ENCODE assay signal across 1 cellular context in the genomic region with DNA sequence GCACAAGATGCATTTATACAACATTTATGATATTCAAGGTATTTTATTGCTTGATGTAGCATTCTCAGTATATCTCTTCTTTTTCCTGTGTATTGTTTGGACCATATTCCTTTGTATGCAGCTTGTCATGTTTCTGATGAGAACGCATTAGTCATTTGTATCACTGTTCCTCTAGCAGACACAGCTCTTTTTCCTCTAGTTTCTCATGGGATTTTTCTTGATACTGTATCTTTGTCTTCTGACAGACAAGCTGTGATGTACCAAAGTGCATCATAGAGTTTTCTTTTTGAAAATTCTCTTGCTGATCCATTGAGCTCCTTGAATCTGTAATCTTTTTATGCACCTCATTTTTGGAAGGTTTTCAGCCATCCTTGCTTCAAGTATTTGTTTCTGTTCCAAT.
TF ChIP-seq lines count a peak whose summit lies in the region.

No MANE protein-coding gene starts in this region.

TF ChIP-seq in HepG2, 621 proteins besides CTCF, POLR2A, EP300 and RAD21 (continued from another document):
- TF ChIP-seq, protein P1, sequence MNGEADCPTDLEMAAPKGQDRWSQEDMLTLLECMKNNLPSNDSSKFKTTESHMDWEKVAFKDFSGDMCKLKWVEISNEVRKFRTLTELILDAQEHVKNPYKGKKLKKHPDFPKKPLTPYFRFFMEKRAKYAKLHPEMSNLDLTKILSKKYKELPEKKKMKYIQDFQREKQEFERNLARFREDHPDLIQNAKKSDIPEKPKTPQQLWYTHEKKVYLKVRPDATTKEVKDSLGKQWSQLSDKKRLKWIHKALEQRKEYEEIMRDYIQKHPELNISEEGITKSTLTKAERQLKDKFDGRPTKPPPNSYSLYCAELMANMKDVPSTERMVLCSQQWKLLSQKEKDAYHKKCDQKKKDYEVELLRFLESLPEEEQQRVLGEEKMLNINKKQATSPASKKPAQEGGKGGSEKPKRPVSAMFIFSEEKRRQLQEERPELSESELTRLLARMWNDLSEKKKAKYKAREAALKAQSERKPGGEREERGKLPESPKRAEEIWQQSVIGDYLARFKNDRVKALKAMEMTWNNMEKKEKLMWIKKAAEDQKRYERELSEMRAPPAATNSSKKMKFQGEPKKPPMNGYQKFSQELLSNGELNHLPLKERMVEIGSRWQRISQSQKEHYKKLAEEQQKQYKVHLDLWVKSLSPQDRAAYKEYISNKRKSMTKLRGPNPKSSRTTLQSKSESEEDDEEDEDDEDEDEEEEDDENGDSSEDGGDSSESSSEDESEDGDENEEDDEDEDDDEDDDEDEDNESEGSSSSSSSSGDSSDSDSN (CRISPR knock-in tag; IDR thresholded peaks at IDR 0.05), result no peak
- no peak for TF ChIP-seq ZSCAN9 (CRISPR knock-in tag; IDR thresholded peaks at IDR 0.05; ENCODE audit: borderline replicate concordance)
- TF ChIP-seq, protein P2, sequence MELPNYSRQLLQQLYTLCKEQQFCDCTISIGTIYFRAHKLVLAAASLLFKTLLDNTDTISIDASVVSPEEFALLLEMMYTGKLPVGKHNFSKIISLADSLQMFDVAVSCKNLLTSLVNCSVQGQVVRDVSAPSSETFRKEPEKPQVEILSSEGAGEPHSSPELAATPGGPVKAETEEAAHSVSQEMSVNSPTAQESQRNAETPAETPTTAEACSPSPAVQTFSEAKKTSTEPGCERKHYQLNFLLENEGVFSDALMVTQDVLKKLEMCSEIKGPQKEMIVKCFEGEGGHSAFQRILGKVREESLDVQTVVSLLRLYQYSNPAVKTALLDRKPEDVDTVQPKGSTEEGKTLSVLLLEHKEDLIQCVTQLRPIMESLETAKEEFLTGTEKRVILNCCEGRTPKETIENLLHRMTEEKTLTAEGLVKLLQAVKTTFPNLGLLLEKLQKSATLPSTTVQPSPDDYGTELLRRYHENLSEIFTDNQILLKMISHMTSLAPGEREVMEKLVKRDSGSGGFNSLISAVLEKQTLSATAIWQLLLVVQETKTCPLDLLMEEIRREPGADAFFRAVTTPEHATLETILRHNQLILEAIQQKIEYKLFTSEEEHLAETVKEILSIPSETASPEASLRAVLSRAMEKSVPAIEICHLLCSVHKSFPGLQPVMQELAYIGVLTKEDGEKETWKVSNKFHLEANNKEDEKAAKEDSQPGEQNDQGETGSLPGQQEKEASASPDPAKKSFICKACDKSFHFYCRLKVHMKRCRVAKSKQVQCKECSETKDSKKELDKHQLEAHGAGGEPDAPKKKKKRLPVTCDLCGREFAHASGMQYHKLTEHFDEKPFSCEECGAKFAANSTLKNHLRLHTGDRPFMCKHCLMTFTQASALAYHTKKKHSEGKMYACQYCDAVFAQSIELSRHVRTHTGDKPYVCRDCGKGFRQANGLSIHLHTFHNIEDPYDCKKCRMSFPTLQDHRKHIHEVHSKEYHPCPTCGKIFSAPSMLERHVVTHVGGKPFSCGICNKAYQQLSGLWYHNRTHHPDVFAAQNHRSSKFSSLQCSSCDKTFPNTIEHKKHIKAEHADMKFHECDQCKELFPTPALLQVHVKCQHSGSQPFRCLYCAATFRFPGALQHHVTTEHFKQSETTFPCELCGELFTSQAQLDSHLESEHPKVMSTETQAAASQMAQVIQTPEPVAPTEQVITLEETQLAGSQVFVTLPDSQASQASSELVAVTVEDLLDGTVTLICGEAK (IDR thresholded peaks at IDR 0.05), result no peak
- TF ChIP-seq, protein P2 (CRISPR knock-in tag; IDR thresholded peaks at IDR 0.05), result no peak
- TF ChIP-seq SOX13 (IDR thresholded peaks at IDR 0.05), result no peak
- no peak for TF ChIP-seq SOX13 (CRISPR knock-in tag; conservative IDR thresholded peaks at IDR 0.05 in 1 of 2, IDR thresholded peaks at IDR 0.05 in 1 of 2)
- TF ChIP-seq, protein P3, sequence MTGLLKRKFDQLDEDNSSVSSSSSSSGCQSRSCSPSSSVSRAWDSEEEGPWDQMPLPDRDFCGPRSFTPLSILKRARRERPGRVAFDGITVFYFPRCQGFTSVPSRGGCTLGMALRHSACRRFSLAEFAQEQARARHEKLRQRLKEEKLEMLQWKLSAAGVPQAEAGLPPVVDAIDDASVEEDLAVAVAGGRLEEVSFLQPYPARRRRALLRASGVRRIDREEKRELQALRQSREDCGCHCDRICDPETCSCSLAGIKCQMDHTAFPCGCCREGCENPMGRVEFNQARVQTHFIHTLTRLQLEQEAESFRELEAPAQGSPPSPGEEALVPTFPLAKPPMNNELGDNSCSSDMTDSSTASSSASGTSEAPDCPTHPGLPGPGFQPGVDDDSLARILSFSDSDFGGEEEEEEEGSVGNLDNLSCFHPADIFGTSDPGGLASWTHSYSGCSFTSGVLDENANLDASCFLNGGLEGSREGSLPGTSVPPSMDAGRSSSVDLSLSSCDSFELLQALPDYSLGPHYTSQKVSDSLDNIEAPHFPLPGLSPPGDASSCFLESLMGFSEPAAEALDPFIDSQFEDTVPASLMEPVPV (CRISPR knock-in tag; IDR thresholded peaks at IDR 0.05), result no peak
- TF ChIP-seq ZNF253 (CRISPR knock-in tag; IDR thresholded peaks at IDR 0.05; ENCODE audit: borderline replicate concordance), result no peak
- no peak for TF ChIP-seq ARNT2 (CRISPR knock-in tag; IDR thresholded peaks at IDR 0.05; ENCODE audit: low read depth)
- TF ChIP-seq ZNF563 (CRISPR knock-in tag; IDR thresholded peaks at IDR 0.05), result no peak
- no peak for TF ChIP-seq FOXA1 (IDR thresholded peaks at IDR 0.05)
- TF ChIP-seq FOXA1 (CRISPR knock-in tag; IDR thresholded peaks at IDR 0.05), result no peak
- no peak for TF ChIP-seq KLF9 (CRISPR knock-in tag; IDR thresholded peaks at IDR 0.05; ENCODE audit: low read depth)
- TF ChIP-seq, protein P4, sequence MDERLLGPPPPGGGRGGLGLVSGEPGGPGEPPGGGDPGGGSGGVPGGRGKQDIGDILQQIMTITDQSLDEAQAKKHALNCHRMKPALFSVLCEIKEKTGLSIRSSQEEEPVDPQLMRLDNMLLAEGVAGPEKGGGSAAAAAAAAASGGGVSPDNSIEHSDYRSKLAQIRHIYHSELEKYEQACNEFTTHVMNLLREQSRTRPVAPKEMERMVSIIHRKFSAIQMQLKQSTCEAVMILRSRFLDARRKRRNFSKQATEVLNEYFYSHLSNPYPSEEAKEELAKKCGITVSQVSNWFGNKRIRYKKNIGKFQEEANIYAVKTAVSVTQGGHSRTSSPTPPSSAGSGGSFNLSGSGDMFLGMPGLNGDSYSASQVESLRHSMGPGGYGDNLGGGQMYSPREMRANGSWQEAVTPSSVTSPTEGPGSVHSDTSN (CRISPR knock-in tag; IDR thresholded peaks at IDR 0.05), result no peak
- TF ChIP-seq TARDBP (CRISPR knock-in tag; IDR thresholded peaks at IDR 0.05), result no peak
- no peak for TF ChIP-seq ZNF816 (CRISPR knock-in tag; IDR thresholded peaks at IDR 0.05; ENCODE audit: borderline replicate concordance)
TF ChIP-seq in HepG2: peak in this region for 0.
